8 cellular contexts compared by ENCODE assay signal in genomic region chr12:68611094-68611818, GRCh38. TPM values are rescaled to one million over a fixed set of nuclear protein-coding genes. Genes with fewer than 3 reads are reported as not detected.
A peak's percentile ranks its signal among the peaks of the same experiment; 100 is the strongest.
DNase-seq lines count a peak whose midpoint lies in the region; ATAC-seq and TF ChIP-seq lines count a peak whose summit lies in the region.

No MANE protein-coding gene starts in this region.

- peak overlapping the region; percentile 53 for H2AFZ ChIP-seq in mesenchymal stem cell (ENCODE audit: low read depth, low read length)

- H3K27me3 ChIP-seq in endodermal cell (ENCODE audit: control insufficient read depth, insufficient read depth, low read length, poor library complexity, severe bottlenecking): no peaks in the 10 kb centered on the region
- H3K27me3 ChIP-seq in mesenchymal stem cell (ENCODE audit: control insufficient read depth in 1 of 2, insufficient read depth in 1 of 2, low read length in 2 of 2): no peaks in the 10 kb centered on the region

- H3K4me3 ChIP-seq in endodermal cell (ENCODE audit: low read length) (peak overlapping the region; percentile 93), mesenchymal stem cell (ENCODE audit: insufficient read depth in 1 of 2, low read depth in 1 of 2, low read length in 2 of 2) (peak overlapping the region; percentile 83 to 93)

- H2BK15ac ChIP-seq in mesenchymal stem cell (ENCODE audit: low read depth, poor library complexity, severe bottlenecking): peak overlapping the region; percentile 68

- peak overlapping the region; percentile 91 for H3K4me3 Mint-ChIP-seq in endodermal cell
- H3K4me3 Mint-ChIP-seq in stimulated activated memory B cell treated with anti-CD40 and anti-IgM and Interleukin-4, amounts not matched to agents 10 μg/mL and 1 μg/mL and 100 μg/mL, for 72 hours: peak overlapping the region; percentile 94

- H4K8ac ChIP-seq in mesenchymal stem cell (ENCODE audit: low read length): peak overlapping the region; percentile 60

- peaks cover 19% of the 10 kb centered on the region for H3K36me3 Mint-ChIP-seq in endodermal cell (ENCODE audit: low read depth)
- peaks cover 18% of the 10 kb centered on the region for H3K36me3 Mint-ChIP-seq in stimulated activated memory B cell treated with anti-CD40 and anti-IgM and Interleukin-4, amounts not matched to agents 10 μg/mL and 1 μg/mL and 100 μg/mL, for 72 hours

- H3K9me3 Mint-ChIP-seq in endodermal cell: peaks cover 2% of the 10 kb centered on the region
- no peaks in the 10 kb centered on the region for H3K9me3 Mint-ChIP-seq in stimulated activated memory B cell treated with anti-CD40 and anti-IgM and Interleukin-4, amounts not matched to agents 10 μg/mL and 1 μg/mL and 100 μg/mL, for 72 hours

- DNase-seq in SHP77 (lab: John Stamatoyannopoulos, UW) (peak; percentile 24 to 26), SHP77 treated with DMSO at 0.1 percent for 48 hours (lab: John Stamatoyannopoulos, UW) (no peak), NCI-H82 treated with DMSO at 0.1 percent for 48 hours (lab: John Stamatoyannopoulos, UW; ENCODE audit: unreplicated experiment) (peak; percentile 8), endodermal cell (peak; percentile 88), mesenchymal stem cell (peak; percentile 57)
- peak; percentile 38 for DNase-seq in activated CD8-positive, alpha-beta memory T cell treated with anti-CD3 and anti-CD28 coated beads, Interleukin-2, amount 50 U/mL, for 4 hours

- peak overlapping the region; percentile 69 for H2AK5ac ChIP-seq in mesenchymal stem cell (ENCODE audit: low read length, severe bottlenecking)

- H3K9ac ChIP-seq in endodermal cell (ENCODE audit: extremely low read depth, low read length, poor library complexity, severe bottlenecking) (peak overlapping the region; percentile 83), mesenchymal stem cell (ENCODE audit: low read length) (peak overlapping the region; percentile 99)

- peaks cover 7% of the 10 kb centered on the region for H3K36me3 ChIP-seq in endodermal cell (ENCODE audit: control insufficient read depth, insufficient read depth, low read length)
- peaks cover 0 to 4% of the 10 kb centered on the region in 2 experiments for H3K36me3 ChIP-seq in mesenchymal stem cell (ENCODE audit: control insufficient read depth in 1 of 2, insufficient read depth in 2 of 2, low read depth in 1 of 2, low read length in 2 of 2)

- peak overlapping the region in 1 of 2 experiments; percentile 89 for H3K14ac ChIP-seq in mesenchymal stem cell (ENCODE audit: low read length in 2 of 2)

- peak overlapping the region; percentile 58 for H3K4me2 ChIP-seq in mesenchymal stem cell (ENCODE audit: low read length, poor library complexity, severe bottlenecking)

- peak overlapping the region in 1 of 2 experiments; percentile 14 for H3K23ac ChIP-seq in mesenchymal stem cell (ENCODE audit: low read length in 2 of 2)

- 0% methylated on average over 14 to 72 of the region's 72 CpGs for WGBS in endodermal cell (ENCODE audit: insufficient coverage in 1 of 2, insufficient read length in 1 of 2), 2 experiments
- under 1% methylated on average over 13 of the region's 72 CpGs for WGBS in mesenchymal stem cell

- H3K4ac ChIP-seq in mesenchymal stem cell (ENCODE audit: low read depth in 1 of 2, low read length in 2 of 2): peak overlapping the region; percentile 90 to 98

- H3K4me1 ChIP-seq in endodermal cell (ENCODE audit: control insufficient read depth, insufficient read depth, low read length) (peaks cover 4% of the 10 kb centered on the region), mesenchymal stem cell (ENCODE audit: control insufficient read depth, insufficient read depth, low read depth, low read length) (peaks cover 5% of the 10 kb centered on the region)

- H3K27ac ChIP-seq in endodermal cell (ENCODE audit: low read depth, low read length) (peak overlapping the region; percentile 80), mesenchymal stem cell (ENCODE audit: low read length, poor library complexity, severe bottlenecking) (peak overlapping the region; percentile 93)

- H2BK120ac ChIP-seq in mesenchymal stem cell (ENCODE audit: low read depth, low read length): peak overlapping the region; percentile 94

- H2BK12ac ChIP-seq in mesenchymal stem cell (ENCODE audit: low read length in 2 of 2): peak overlapping the region in 1 of 2 experiments; percentile 37

- peak; percentile 41 for ATAC-seq in HG02943 (IDR thresholded peaks at IDR 0.05; ENCODE audit: low read depth, unreplicated experiment)
- ATAC-seq in stimulated activated memory B cell treated with anti-CD40 and anti-IgM and Interleukin-4, amounts not matched to agents 10 μg/mL and 1 μg/mL and 100 μg/mL, for 72 hours: peak; percentile 61

- no peaks in the 10 kb centered on the region for H3K79me1 ChIP-seq in mesenchymal stem cell (replicated peaks; ENCODE audit: low read length, poor library complexity, severe bottlenecking)

- H3K18ac ChIP-seq in mesenchymal stem cell (ENCODE audit: low read depth in 1 of 2, low read length in 2 of 2): peak overlapping the region; percentile 97 to 99

- peaks cover 42% of the 10 kb centered on the region for H3K4me1 Mint-ChIP-seq in endodermal cell
- peaks cover 61% of the 10 kb centered on the region for H3K4me1 Mint-ChIP-seq in stimulated activated memory B cell treated with anti-CD40 and anti-IgM and Interleukin-4, amounts not matched to agents 10 μg/mL and 1 μg/mL and 100 μg/mL, for 72 hours

- no peaks in the 10 kb centered on the region for H3K9me3 ChIP-seq in endodermal cell (ENCODE audit: control insufficient read depth, low read length)
- H3K9me3 ChIP-seq in mesenchymal stem cell (ENCODE audit: control insufficient read depth, low read length): no peaks in the 10 kb centered on the region

- TF ChIP-seq CTCF in endodermal cell (conservative IDR thresholded peaks at IDR 0.05): no peak

- H2BK5ac ChIP-seq in mesenchymal stem cell (ENCODE audit: low read depth, low read length, poor library complexity, severe bottlenecking): peak overlapping the region; percentile 79

- no peaks in the 10 kb centered on the region for H3K27me3 Mint-ChIP-seq in endodermal cell (ENCODE audit: insufficient read depth)
- H3K27me3 Mint-ChIP-seq in stimulated activated memory B cell treated with anti-CD40 and anti-IgM and Interleukin-4, amounts not matched to agents 10 μg/mL and 1 μg/mL and 100 μg/mL, for 72 hours: no peaks in the 10 kb centered on the region

- peak overlapping the region; percentile 79 for H4K91ac ChIP-seq in mesenchymal stem cell (ENCODE audit: low read length)

- peak overlapping the region; percentile 92 for H3K27ac Mint-ChIP-seq in endodermal cell
- H3K27ac Mint-ChIP-seq in stimulated activated memory B cell treated with anti-CD40 and anti-IgM and Interleukin-4, amounts not matched to agents 10 μg/mL and 1 μg/mL and 100 μg/mL, for 72 hours: peak overlapping the region; percentile 97

RNA-seq across cellular contexts. Expression of gene RAP1B, which starts 0.6 kb away (rescaled TPM):
- 100 to 1,000 TPM; 100 to 102 TPM for total RNA-seq in endodermal cell
- polyA plus RNA-seq in endodermal cell (2013, experiment 1 of 2): 132 TPM
- polyA plus RNA-seq in endodermal cell (2013, experiment 2 of 2): 132 TPM
- polyA plus RNA-seq in mesenchymal stem cell (2013, experiment 1 of 2): 219 TPM
- 229 TPM for polyA plus RNA-seq in mesenchymal stem cell (2013, experiment 2 of 2)
